Comparison of ENCODE assay signal across 29 cellular contexts in genomic region chr1:7375329-7375728, GRCh38.
A peak's percentile ranks its signal among the peaks of the same experiment; 100 is the strongest.
DNase-seq lines count a peak whose midpoint lies in the region; ATAC-seq and TF ChIP-seq lines count a peak whose summit lies in the region.
"Had no signal": no experiment of that assay in that cellular context is flagged by ENCODE, and none has a peak within 500 bp of the region (broad histone marks: within the 10 kb centered on the region; RNA-seq: fewer than 3 reads in every experiment).

No MANE protein-coding gene starts in this region.

- no peak for ATAC-seq in Right ventricle myocardium inferior
- ATAC-seq: CD8-positive, alpha-beta T cell; gastroesophageal sphincter; Panc1; pancreas had no signal

- no peaks in the 10 kb centered on the region for H3K27me3 ChIP-seq in endodermal cell (ENCODE audit: control insufficient read depth, insufficient read depth, low read length, poor library complexity, severe bottlenecking)
- H3K27me3 ChIP-seq: brain microvascular endothelial cell, gastroesophageal sphincter, pancreas, uterus had no signal

- H3K27ac ChIP-seq in endodermal cell (ENCODE audit: low read depth, low read length), result no peak overlapping the region
- H3K27ac ChIP-seq: brain microvascular endothelial cell, gastroesophageal sphincter, pancreas, uterus had no signal

- H3K4me3 Mint-ChIP-seq in endodermal cell, result no peak overlapping the region
- no peak overlapping the region for H3K4me3 Mint-ChIP-seq in type B pancreatic cell
- H3K4me3 Mint-ChIP-seq: activated CD4-positive, alpha-beta memory T cell treated with anti-CD3 and anti-CD28 coated beads, Interleukin-2, amount 10 ng/mL, durations not matched to agents 7 days and 5 days; activated naive CD4-positive, alpha-beta T cell treated with anti-CD3 and anti-CD28 coated beads, Interleukin-2, amount 50 U/mL, for 24 hours; B cell; CD8-positive, alpha-beta T cell; nephron progenitor cell; T-helper 2 cell treated with Interferon-gamma antibody and Interleukin-4, amounts not matched to agents 5 μg/mL and 100 μg/mL, for 36 hours had no signal

- no peak overlapping the region for H3K9ac ChIP-seq in endodermal cell (ENCODE audit: extremely low read depth, low read length, poor library complexity, severe bottlenecking)

- H3K4me1 Mint-ChIP-seq in endodermal cell (peaks cover 15% of the 10 kb centered on the region), type B pancreatic cell (ENCODE audit: unreplicated experiment) (peaks cover 28% of the 10 kb centered on the region)
- H3K4me1 Mint-ChIP-seq: activated CD4-positive, alpha-beta memory T cell treated with anti-CD3 and anti-CD28 coated beads, Interleukin-2, amount 10 ng/mL, durations not matched to agents 7 days and 5 days; activated naive CD4-positive, alpha-beta T cell treated with anti-CD3 and anti-CD28 coated beads, Interleukin-2, amount 50 U/mL, for 24 hours; B cell had no signal

- H3K36me3 Mint-ChIP-seq in endodermal cell (ENCODE audit: low read depth) (no peaks in the 10 kb centered on the region), type B pancreatic cell (no peaks in the 10 kb centered on the region)
- H3K36me3 Mint-ChIP-seq: activated naive CD4-positive, alpha-beta T cell treated with anti-CD3 and anti-CD28 coated beads, Interleukin-2, amount 50 U/mL, for 24 hours; CD8-positive, alpha-beta T cell had no signal

- peak; percentile 9 for DNase-seq in NCI-H2196 (lab: John Stamatoyannopoulos, UW; ENCODE audit: unreplicated experiment)
- no peak for DNase-seq in NCI-H2196 treated with DMSO at 0.1 percent for 48 hours (lab: John Stamatoyannopoulos, UW; ENCODE audit: unreplicated experiment)
- peak; percentile 42 for DNase-seq in NCI-H69 (lab: John Stamatoyannopoulos, UW)
- peak; percentile 38 for DNase-seq in endodermal cell
- DNase-seq in type B pancreatic cell (ENCODE audit: extremely low spot score, unreplicated experiment), result peak; percentile 57
- DNase-seq in T1000 (lab: John Stamatoyannopoulos, UW), result no peak
- DNase-seq in Right ventricle myocardium inferior (ENCODE audit: missing footprints), result no peak
- no peak for DNase-seq in stimulated activated CD4-positive, alpha-beta T cell treated with anti-CD3 and anti-CD28 coated beads, Interleukin-15, amount 100 ng/mL, for 24 hours
- DNase-seq: activated CD4-positive, alpha-beta memory T cell treated with anti-CD3 and anti-CD28 coated beads, Interleukin-2, amount 10 ng/mL, durations not matched to agents 7 days and 5 days; amygdala; brain microvascular endothelial cell; DND-41; GF-D8; Kasumi-1; NCI-H1694; NCI-H2227 treated with DMSO at 0.1 percent for 48 hours; NCI-H774; nephron progenitor cell; pancreas; SHP77 treated with DMSO at 0.1 percent for 48 hours; stimulated activated naive CD4-positive, alpha-beta T cell treated with Interleukin-2 at 50 U/mL for 16 hours; uterus had no signal

- TF ChIP-seq CTCF in endodermal cell (conservative IDR thresholded peaks at IDR 0.05), result no peak
- no peak for TF ChIP-seq CTCF in type B pancreatic cell (conservative IDR thresholded peaks at IDR 0.05)

- intact Hi-C loops in Right ventricle myocardium inferior (cut with DNase I), result loop anchor here (10.0 kb wide), 1 partner anchor 269 kb away; no protein-coding TSS in a partner anchor

- H3K9me3 ChIP-seq in endodermal cell (ENCODE audit: control insufficient read depth, low read length), result no peaks in the 10 kb centered on the region
- H3K9me3 ChIP-seq: gastroesophageal sphincter, pancreas, uterus had no signal

- H3K9me3 Mint-ChIP-seq in endodermal cell (no peaks in the 10 kb centered on the region), type B pancreatic cell (no peaks in the 10 kb centered on the region)
- H3K9me3 Mint-ChIP-seq: activated CD4-positive, alpha-beta memory T cell treated with anti-CD3 and anti-CD28 coated beads, Interleukin-2, amount 10 ng/mL, durations not matched to agents 7 days and 5 days; activated naive CD4-positive, alpha-beta T cell treated with anti-CD3 and anti-CD28 coated beads, Interleukin-2, amount 50 U/mL, for 24 hours; CD8-positive, alpha-beta T cell; nephron progenitor cell; T-helper 2 cell treated with Interferon-gamma antibody and Interleukin-4, amounts not matched to agents 5 μg/mL and 100 μg/mL, for 36 hours had no signal

- no peaks in the 10 kb centered on the region for H3K27me3 Mint-ChIP-seq in endodermal cell (ENCODE audit: insufficient read depth)
- peaks cover 3% of the 10 kb centered on the region for H3K27me3 Mint-ChIP-seq in type B pancreatic cell
- H3K27me3 Mint-ChIP-seq: activated naive CD4-positive, alpha-beta T cell treated with anti-CD3 and anti-CD28 coated beads, Interleukin-2, amount 50 U/mL, for 24 hours had no signal

- no peaks in the 10 kb centered on the region for H3K4me1 ChIP-seq in endodermal cell (ENCODE audit: control insufficient read depth, insufficient read depth, low read length)
- H3K4me1 ChIP-seq: pancreas, uterus had no signal

- H3K4me3 ChIP-seq in endodermal cell (ENCODE audit: low read length), result no peak overlapping the region
- H3K4me3 ChIP-seq: gastroesophageal sphincter, lung, pancreas, uterus had no signal

- H3K36me3 ChIP-seq in endodermal cell (ENCODE audit: control insufficient read depth, insufficient read depth, low read length), result no peaks in the 10 kb centered on the region
- H3K36me3 ChIP-seq: brain microvascular endothelial cell, gastroesophageal sphincter, pancreas, uterus had no signal

- H3K27ac Mint-ChIP-seq in endodermal cell (no peak overlapping the region), type B pancreatic cell (no peak overlapping the region)
- H3K27ac Mint-ChIP-seq: activated CD4-positive, alpha-beta memory T cell treated with anti-CD3 and anti-CD28 coated beads, Interleukin-2, amount 10 ng/mL, durations not matched to agents 7 days and 5 days; activated naive CD4-positive, alpha-beta T cell treated with anti-CD3 and anti-CD28 coated beads, Interleukin-2, amount 50 U/mL, for 24 hours; B cell; CD8-positive, alpha-beta T cell; nephron progenitor cell; T-helper 2 cell treated with Interferon-gamma antibody and Interleukin-4, amounts not matched to agents 5 μg/mL and 100 μg/mL, for 36 hours had no signal

- 94 to 100% methylated on average over 1 to 7 of the region's 7 CpGs for WGBS in endodermal cell (ENCODE audit: insufficient coverage in 1 of 2, insufficient read length in 1 of 2), 2 experiments

Comparison
In these comparisons a context has a peak if more than half of its experiments do, and no peak if none do; other contexts are left out.
1. DNase-seq: peak in NCI-H2196 (single experiment), NCI-H69 (single experiment), endodermal cell (single experiment) and type B pancreatic cell (single experiment); none in NCI-H2196 treated with DMSO at 0.1 percent for 48 hours (single experiment), T1000 (single experiment), Right ventricle myocardium inferior (single experiment) and stimulated activated CD4-positive, alpha-beta T cell treated with anti-CD3 and anti-CD28 coated beads, Interleukin-15, amount 100 ng/mL, for 24 hours (single experiment).